Comparison of ENCODE assay signal across 8 cellular contexts in the genomic region with DNA sequence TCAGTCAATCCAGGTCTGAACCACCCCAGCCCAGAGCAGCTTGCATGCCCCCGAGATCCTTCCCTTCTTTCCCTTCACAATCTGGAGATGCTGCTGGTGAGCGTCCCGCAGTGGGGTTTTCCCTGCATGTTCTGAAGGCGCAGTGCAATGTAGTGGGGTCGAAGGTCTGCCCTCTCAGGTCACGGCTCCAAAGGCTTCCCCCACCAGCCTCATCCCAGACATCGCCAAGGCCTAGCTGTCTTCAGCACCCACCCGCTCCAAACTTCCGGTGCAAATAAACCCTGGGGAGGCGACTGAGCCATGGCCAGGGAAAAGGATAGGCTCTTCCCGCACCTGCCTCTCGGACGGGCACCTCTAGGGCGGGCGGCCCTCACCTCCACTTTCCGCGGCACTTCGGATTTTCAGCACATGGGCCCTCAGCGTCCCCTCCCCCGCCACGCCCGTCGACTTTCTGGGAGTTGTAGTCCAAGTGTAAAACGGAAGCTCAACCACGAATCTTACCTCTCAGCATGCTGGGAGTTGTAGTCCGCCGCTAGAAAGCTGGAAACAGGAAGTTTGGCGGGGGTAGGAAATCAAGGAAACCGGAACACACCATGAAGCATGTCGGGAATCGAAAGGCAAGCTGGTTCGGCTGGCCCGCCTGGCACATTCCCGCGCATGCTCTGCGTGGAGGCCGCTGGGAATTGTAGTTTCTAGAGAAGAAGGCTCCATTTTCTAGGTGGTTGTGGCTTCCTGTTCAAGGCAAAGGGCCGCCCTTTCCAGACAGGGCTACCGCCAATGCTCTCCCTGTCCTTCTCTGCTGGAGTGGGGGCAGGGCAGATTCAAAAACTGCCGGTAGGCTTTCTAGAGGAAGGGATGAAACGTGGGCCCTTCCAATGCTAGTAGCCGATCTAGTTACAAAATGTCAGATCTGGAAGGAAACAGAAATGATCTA. TPM values are rescaled to one million over a fixed set of nuclear protein-coding genes. Genes with fewer than 3 reads are reported as not detected.
DNase-seq lines count a peak whose midpoint lies in the region; ATAC-seq and TF ChIP-seq lines count a peak whose summit lies in the region.

MRPL24 (minus strand) TSS at position 410 of the 934 bp plus-strand sequence. CDS start 2,384 bp downstream, outside the sequence.

- ATAC-seq in HG02885 (IDR thresholded peaks at IDR 0.05; ENCODE audit: poor library complexity, unreplicated experiment) (peak; percentile 86), T-helper 17 cell (peak; percentile 93), left cardiac atrium (peak; percentile 95), upper lobe of right lung (peak; percentile 96)

- H3K27ac ChIP-seq in upper lobe of right lung, result peak within 1 kb of the TSS; percentile 83

- peaks cover 44% of the 10 kb centered on the region for H3K36me3 ChIP-seq in upper lobe of right lung

- DNase-seq in NCI-H1694 treated with DMSO at 0.1 percent for 48 hours (lab: John Stamatoyannopoulos, UW) (peak; percentile 100), T-helper 17 cell (peak; percentile 85 to 93 (median 92)), amygdala (lab: John Stamatoyannopoulos, UW) (peak; percentile 77 to 100 (median 98)), left cardiac atrium (peak; percentile 96), posterior vena cava (ENCODE audit: low spot score) (peak; percentile 99), upper lobe of right lung (peak; percentile 97)

- TF ChIP-seq CTCF in upper lobe of right lung (IDR thresholded peaks at IDR 0.05), result no peak

- no peaks in the 10 kb centered on the region for H3K9me3 ChIP-seq in T-helper 17 cell (ENCODE audit: control insufficient read depth, low read length, poor library complexity, severe bottlenecking)
- H3K9me3 ChIP-seq in upper lobe of right lung, result no peaks in the 10 kb centered on the region

- H3K27me3 Mint-ChIP-seq in T-helper 17 cell, result no peaks in the 10 kb centered on the region

- peak within 1 kb of the TSS; percentile 88 for H3K4me3 ChIP-seq in upper lobe of right lung

- peak within 1 kb of the TSS; percentile 97 for H3K4me3 Mint-ChIP-seq in T-helper 17 cell

- peak; percentile 65 for TF ChIP-seq POLR2A in GM15510 (IDR thresholded peaks at IDR 0.05; ENCODE audit: borderline replicate concordance, extremely low read depth, insufficient read length)

- no peaks in the 10 kb centered on the region for H3K27me3 ChIP-seq in upper lobe of right lung

- peaks cover 25% of the 10 kb centered on the region for H3K4me1 Mint-ChIP-seq in T-helper 17 cell

- peak within 1 kb of the TSS; percentile 96 for H3K27ac Mint-ChIP-seq in T-helper 17 cell

- H3K4me1 ChIP-seq in upper lobe of right lung, result peaks cover 12% of the 10 kb centered on the region

- intact Hi-C loops in left cardiac atrium (cut with DNase I), result no loop called here
- intact Hi-C loops in posterior vena cava (cut with DNase I), result no loop called here
- intact Hi-C loops in upper lobe of right lung (cut with DNase I), result no loop called here

- peaks cover 9% of the 10 kb centered on the region for H3K36me3 Mint-ChIP-seq in T-helper 17 cell (ENCODE audit: low read depth)

RNA-seq across cellular contexts. Expression of gene MRPL24, which starts in this region (rescaled TPM):
- 10 to 100 TPM; 18.7 to 25.1 TPM for total RNA-seq in T-helper 17 cell
- 10 to 100 TPM; 62.9 to 74.0 TPM for total RNA-seq in left cardiac atrium
- total RNA-seq in posterior vena cava, result 10 to 100 TPM; 60.5 to 63.7 TPM
- total RNA-seq in upper lobe of right lung, result 41.8 TPM

Comparison
In these comparisons a context has a peak if more than half of its experiments do, and no peak if none do; other contexts are left out.
1. Peak in every context shown above with its lines: DNase-seq, ATAC-seq, H3K4me3 ChIP-seq and H3K27ac ChIP-seq.